8 cellular contexts compared by ENCODE assay signal in genomic region chr19:1651548-1652394, GRCh38. TPM values are rescaled to one million over a fixed set of nuclear protein-coding genes. Genes with fewer than 3 reads are reported as not detected.
DNase-seq lines count a peak whose midpoint lies in the region; ATAC-seq and TF ChIP-seq lines count a peak whose summit lies in the region.

No MANE protein-coding gene starts in this region.

- CTCF ChIA-PET in activated CD4-positive, alpha-beta memory T cell treated with anti-CD3 and anti-CD28 coated beads for 36 hours (lab: Charles Lee), result interaction anchor here (1.0 to 6.5 kb wide), 5 partner anchors 16 to 115 kb away, joined by 3 to 32 read pairs (median 5); no protein-coding TSS in a partner anchor

- peak overlapping the region; percentile 79 for H3K27ac Mint-ChIP-seq in activated CD4-positive, alpha-beta memory T cell treated with anti-CD3 and anti-CD28 coated beads for 36 hours
- peak overlapping the region; percentile 97 for H3K27ac Mint-ChIP-seq in endodermal cell

- H3K36me3 Mint-ChIP-seq in activated CD4-positive, alpha-beta memory T cell treated with anti-CD3 and anti-CD28 coated beads for 36 hours, result peaks cover 6% of the 10 kb centered on the region
- H3K36me3 Mint-ChIP-seq in endodermal cell (ENCODE audit: low read depth), result peaks cover 21% of the 10 kb centered on the region

- H3K4me1 Mint-ChIP-seq in activated CD4-positive, alpha-beta memory T cell treated with anti-CD3 and anti-CD28 coated beads for 36 hours (ENCODE audit: low read depth), result peaks cover 29% of the 10 kb centered on the region
- H3K4me1 Mint-ChIP-seq in endodermal cell, result peaks cover 6% of the 10 kb centered on the region

- 0% methylated on average over 5 to 85 of the region's 118 CpGs for WGBS in endodermal cell (ENCODE audit: insufficient coverage in 1 of 2, insufficient read length in 1 of 2), 2 experiments
- 0 to 2% methylated on average over 7 to 58 of the region's 118 CpGs for WGBS in upper lobe of left lung, 2 donors

- no peaks in the 10 kb centered on the region for H3K9me3 ChIP-seq in endodermal cell (ENCODE audit: control insufficient read depth, low read length)
- H3K9me3 ChIP-seq in muscle layer of duodenum (ENCODE audit: control insufficient read depth in 1 of 2, low read length in 2 of 2), result no peaks in the 10 kb centered on the region
- no peaks in the 10 kb centered on the region for H3K9me3 ChIP-seq in upper lobe of left lung

- H3K27ac ChIP-seq in endodermal cell (ENCODE audit: low read depth, low read length) (peak overlapping the region; percentile 72), muscle layer of duodenum (ENCODE audit: low read length) (no peak overlapping the region), upper lobe of left lung (peak overlapping the region; percentile 60 to 83 (median 64))

- peak overlapping the region; percentile 84 for H3K4me3 Mint-ChIP-seq in activated CD4-positive, alpha-beta memory T cell treated with anti-CD3 and anti-CD28 coated beads for 36 hours
- peak overlapping the region; percentile 91 for H3K4me3 Mint-ChIP-seq in endodermal cell

- peak; percentile 38 for DNase-seq in COR-L47 (lab: John Stamatoyannopoulos, UW)
- DNase-seq in HuH-7.5 (ENCODE audit: low spot score), result peak; percentile 83
- DNase-seq in activated CD4-positive, alpha-beta memory T cell treated with anti-CD3 and anti-CD28 coated beads for 36 hours, result peak; percentile 61
- DNase-seq in endodermal cell, result no peak
- DNase-seq in upper lobe of left lung, result peak; percentile 42 to 93

- H3K27me3 Mint-ChIP-seq in activated CD4-positive, alpha-beta memory T cell treated with anti-CD3 and anti-CD28 coated beads for 36 hours, result no peaks in the 10 kb centered on the region
- peaks cover 2% of the 10 kb centered on the region for H3K27me3 Mint-ChIP-seq in endodermal cell (ENCODE audit: insufficient read depth)

- H3K9ac ChIP-seq in endodermal cell (ENCODE audit: extremely low read depth, low read length, poor library complexity, severe bottlenecking), result peak overlapping the region; percentile 82

- H3K27me3 ChIP-seq in endodermal cell (ENCODE audit: control insufficient read depth, insufficient read depth, low read length, poor library complexity, severe bottlenecking) (no peaks in the 10 kb centered on the region), muscle layer of duodenum (ENCODE audit: low read depth, low read length) (no peaks in the 10 kb centered on the region), upper lobe of left lung (no peaks in the 10 kb centered on the region)

- no peaks in the 10 kb centered on the region for H3K9me3 Mint-ChIP-seq in activated CD4-positive, alpha-beta memory T cell treated with anti-CD3 and anti-CD28 coated beads for 36 hours
- H3K9me3 Mint-ChIP-seq in endodermal cell, result peaks cover 3% of the 10 kb centered on the region

- H3K4me3 ChIP-seq in endodermal cell (ENCODE audit: low read length) (peak overlapping the region; percentile 95), muscle layer of duodenum (ENCODE audit: low read depth in 1 of 2, low read length in 2 of 2) (peak overlapping the region; percentile 55 to 73), upper lobe of left lung (peak overlapping the region; percentile 86 to 99 (median 94))

- peaks cover 28% of the 10 kb centered on the region for H3K36me3 ChIP-seq in endodermal cell (ENCODE audit: control insufficient read depth, insufficient read depth, low read length)
- H3K36me3 ChIP-seq in muscle layer of duodenum (ENCODE audit: control insufficient read depth in 1 of 2, insufficient read depth in 2 of 2, low read length in 2 of 2), result peaks cover 0 to 14% of the 10 kb centered on the region in 2 donors
- peaks cover 0 to 23% (median 9%) of the 10 kb centered on the region in 4 donors for H3K36me3 ChIP-seq in upper lobe of left lung

- TF ChIP-seq CTCF in endodermal cell (conservative IDR thresholded peaks at IDR 0.05) (no peak), upper lobe of left lung (IDR thresholded peaks at IDR 0.05) (no peak)

- no peak for TF ChIP-seq EP300 in upper lobe of left lung (IDR thresholded peaks at IDR 0.05)

- POLR2A ChIA-PET in activated CD4-positive, alpha-beta memory T cell treated with anti-CD3 and anti-CD28 coated beads for 36 hours (lab: Charles Lee), result interaction anchor here (1.0 to 1.9 kb wide), 3 partner anchors 9 to 59 kb away, joined by 3 to 18 read pairs (median 8); partner anchors contain the start of genes MBD3 and UQCR11

- no peak for TF ChIP-seq POLR2A in upper lobe of left lung (IDR thresholded peaks at IDR 0.05)

- intact Hi-C loops in activated CD4-positive, alpha-beta memory T cell treated with anti-CD3 and anti-CD28 coated beads for 36 hours (cut with micrococcal nuclease), result loop anchor here (1.0 to 5.0 kb wide), 2 partner anchors 46 to 59 kb away; partner anchors contain the start of genes MBD3 and UQCR11

- H3K4me1 ChIP-seq in endodermal cell (ENCODE audit: control insufficient read depth, insufficient read depth, low read length) (no peaks in the 10 kb centered on the region), muscle layer of duodenum (ENCODE audit: control insufficient read depth in 1 of 2, insufficient read depth in 2 of 2, low read length in 2 of 2) (peaks cover 3 to 18% of the 10 kb centered on the region in 2 donors), upper lobe of left lung (peaks cover 11 to 24% (median 16%) of the 10 kb centered on the region in 4 donors)

- peak in 1 of 2 donors; percentile 11 for ATAC-seq in upper lobe of left lung (ENCODE audit: low FRiP score in 2 of 2)
- ATAC-seq in HG03469 (IDR thresholded peaks at IDR 0.05; ENCODE audit: unreplicated experiment), result no peak
- ATAC-seq in GM21515 (IDR thresholded peaks at IDR 0.05; ENCODE audit: unreplicated experiment), result no peak

RNA-seq across cellular contexts. Expression of gene TCF3, which starts 0.6 kb away (rescaled TPM):
- 10 to 100 TPM; 88.9 to 95.5 TPM for total RNA-seq in activated CD4-positive, alpha-beta memory T cell treated with anti-CD3 and anti-CD28 coated beads for 36 hours
- 100 to 1,000 TPM; 233 to 268 TPM for total RNA-seq in endodermal cell
- polyA plus RNA-seq in endodermal cell (2013, experiment 1 of 2), result 225 TPM
- polyA plus RNA-seq in endodermal cell (2013, experiment 2 of 2), result 225 TPM
- total RNA-seq in upper lobe of left lung, result 10 to 100 TPM; 32.9 to 88.2 (median 53.3) TPM

RNA-seq across cellular contexts. Expression of gene UQCR11, which starts 46.5 kb away (rescaled TPM):
- 100 to 1,000 TPM; 266 to 277 TPM for total RNA-seq in activated CD4-positive, alpha-beta memory T cell treated with anti-CD3 and anti-CD28 coated beads for 36 hours
- total RNA-seq in endodermal cell, result 100 to 1,000 TPM; 171 to 195 TPM
- polyA plus RNA-seq in endodermal cell (2013, experiment 1 of 2), result 139 TPM
- 137 TPM for polyA plus RNA-seq in endodermal cell (2013, experiment 2 of 2)
- 100 to 1,000 TPM in 2 of 6 donors, 10 to 100 TPM in 4; 10.5 to 216 (median 67.3) TPM for total RNA-seq in upper lobe of left lung

RNA-seq across cellular contexts. Expression of gene MBD3, which starts 59.1 kb away (rescaled TPM):
- total RNA-seq in activated CD4-positive, alpha-beta memory T cell treated with anti-CD3 and anti-CD28 coated beads for 36 hours, result 10 to 100 TPM; 67.7 to 71.4 TPM
- 100 to 1,000 TPM; 108 TPM for total RNA-seq in endodermal cell
- polyA plus RNA-seq in endodermal cell (2013, experiment 1 of 2), result 61.7 TPM
- polyA plus RNA-seq in endodermal cell (2013, experiment 2 of 2), result 63.0 TPM
- 100 to 1,000 TPM in 3 of 6 donors, 10 to 100 TPM in 3; 65.1 to 158 (median 107) TPM for total RNA-seq in upper lobe of left lung
